In genomic region chr2:128733450-128733849, GRCh38 we compare ENCODE assay signal across 1 cellular context.
TF ChIP-seq lines count a peak whose summit lies in the region.

No MANE protein-coding gene starts in this region.

TF ChIP-seq in H1, 55 proteins besides CTCF, POLR2A, EP300 and RAD21 (continued from another document):
- TF ChIP-seq CHD7 (IDR thresholded peaks at IDR 0.05; ENCODE audit: insufficient replicate concordance, low read length): no peak
